ENCODE assay signal across 17 cellular contexts in the genomic region with DNA sequence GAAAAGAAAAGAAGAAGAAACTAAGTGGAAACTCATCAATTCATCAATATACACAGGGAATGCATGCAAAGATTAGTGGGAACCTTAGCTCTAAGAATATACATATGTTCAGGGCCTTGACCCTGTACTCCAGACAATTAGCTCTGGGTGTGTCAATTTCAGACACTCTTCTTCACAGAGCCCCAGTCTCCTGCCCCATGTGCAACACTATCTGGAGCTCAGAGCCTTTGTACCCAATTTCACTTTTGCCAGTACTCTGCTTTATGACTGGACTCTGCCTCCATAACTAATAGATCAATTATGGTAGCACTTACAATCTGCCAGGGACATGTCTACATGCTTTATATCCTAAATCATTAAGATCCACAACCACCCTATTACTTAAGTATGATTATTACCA.
DNase-seq lines count a peak whose midpoint lies in the region; ATAC-seq and FAIRE-seq lines count a peak whose summit lies in the region.
"Had no signal": no experiment of that assay in that cellular context is flagged by ENCODE, and none has a peak within 500 bp of the region (broad histone marks: within the 10 kb centered on the region; RNA-seq: fewer than 3 reads in every experiment).

No MANE protein-coding gene starts in this region.

- peaks cover 9 to 20% of the 10 kb centered on the region in 2 donors for H3K4me1 Mint-ChIP-seq in stimulated activated naive B cell treated with anti-CD40 and anti-IgM and Interleukin-4, amounts not matched to agents 10 μg/mL and 1 μg/mL and 100 μg/mL, for 72 hours
- peaks cover 9% of the 10 kb centered on the region for H3K4me1 Mint-ChIP-seq in activated CD4-positive, alpha-beta memory T cell treated with anti-CD3 and anti-CD28 coated beads for 36 hours (ENCODE audit: low read depth)

- peaks cover 2 to 3% of the 10 kb centered on the region in 2 donors for H3K36me3 Mint-ChIP-seq in stimulated activated naive B cell treated with anti-CD40 and anti-IgM and Interleukin-4, amounts not matched to agents 10 μg/mL and 1 μg/mL and 100 μg/mL, for 72 hours
- peaks cover 1% of the 10 kb centered on the region for H3K36me3 Mint-ChIP-seq in activated CD4-positive, alpha-beta memory T cell treated with anti-CD3 and anti-CD28 coated beads for 36 hours
- H3K36me3 Mint-ChIP-seq: CD4-positive, alpha-beta memory T cell had no signal

- no peaks in the 10 kb centered on the region for H3K27me3 Mint-ChIP-seq in stimulated activated naive B cell treated with anti-CD40 and anti-IgM and Interleukin-4, amounts not matched to agents 10 μg/mL and 1 μg/mL and 100 μg/mL, for 72 hours
- no peaks in the 10 kb centered on the region for H3K27me3 Mint-ChIP-seq in activated CD4-positive, alpha-beta memory T cell treated with anti-CD3 and anti-CD28 coated beads for 36 hours
- H3K27me3 Mint-ChIP-seq: CD4-positive, alpha-beta memory T cell had no signal

- FAIRE-seq in GM19239 (lab: Jason Lieb, UNC) = peak; percentile 53
- FAIRE-seq: H1 had no signal

- peak; percentile 57 for ATAC-seq in left colon
- ATAC-seq in stimulated activated naive B cell treated with anti-CD40 and anti-IgM and Interleukin-4, amounts not matched to agents 10 μg/mL and 1 μg/mL and 100 μg/mL, for 72 hours (replicated peaks) = no peak

- POLR2A ChIA-PET in activated CD4-positive, alpha-beta memory T cell treated with anti-CD3 and anti-CD28 coated beads for 36 hours (lab: Charles Lee) = interaction anchor here (1.6 kb wide), 1 partner anchor 34 kb away, joined by 4 read pairs; no protein-coding TSS in a partner anchor

- no peak overlapping the region for H3K4me3 Mint-ChIP-seq in stimulated activated naive B cell treated with anti-CD40 and anti-IgM and Interleukin-4, amounts not matched to agents 10 μg/mL and 1 μg/mL and 100 μg/mL, for 72 hours
- no peak overlapping the region for H3K4me3 Mint-ChIP-seq in activated CD4-positive, alpha-beta memory T cell treated with anti-CD3 and anti-CD28 coated beads for 36 hours
- H3K4me3 Mint-ChIP-seq: CD4-positive, alpha-beta memory T cell had no signal

- peak overlapping the region; percentile 44 for H3K27ac Mint-ChIP-seq in stimulated activated naive B cell treated with anti-CD40 and anti-IgM and Interleukin-4, amounts not matched to agents 10 μg/mL and 1 μg/mL and 100 μg/mL, for 72 hours
- no peak overlapping the region for H3K27ac Mint-ChIP-seq in activated CD4-positive, alpha-beta memory T cell treated with anti-CD3 and anti-CD28 coated beads for 36 hours
- H3K27ac Mint-ChIP-seq: CD4-positive, alpha-beta memory T cell had no signal

- intact Hi-C loops in left colon (cut with DNase I, micrococcal nuclease) = no loop called here
- intact Hi-C loops in activated CD4-positive, alpha-beta memory T cell treated with anti-CD3 and anti-CD28 coated beads for 36 hours (cut with micrococcal nuclease) = loop anchor here (5.0 kb wide), 1 partner anchor 473 kb away; no protein-coding TSS in a partner anchor

- CTCF ChIA-PET in activated CD4-positive, alpha-beta memory T cell treated with anti-CD3 and anti-CD28 coated beads for 36 hours (lab: Charles Lee) = interaction anchor here (0.7 to 2.8 kb wide), 3 partner anchors 9 to 1182 kb away, joined by 3 to 31 read pairs (median 7); no protein-coding TSS in a partner anchor

- no peak for DNase-seq in GM19239 (ENCODE audit: insufficient read length, low spot score)
- DNase-seq in epithelial cell of prostate (ENCODE audit: low read depth, low spot score) = no peak
- no peak for DNase-seq in left colon
- no peak for DNase-seq in stimulated activated naive B cell treated with anti-CD40 and anti-IgM and Interleukin-4, amounts not matched to agents 10 μg/mL and 1 μg/mL and 100 μg/mL, for 72 hours
- no peak for DNase-seq in activated gamma-delta T cell (lab: John Stamatoyannopoulos, UW)
- no peak for DNase-seq in NCI-H2029 treated with DMSO at 0.1 percent for 48 hours (lab: John Stamatoyannopoulos, UW)
- DNase-seq in activated CD4-positive, alpha-beta memory T cell treated with anti-CD3 and anti-CD28 coated beads for 36 hours = no peak
- DNase-seq: C1 segment of cervical spinal cord; Calu3; CD4-positive, alpha-beta memory T cell; COR-L47; DMS79 treated with DMSO at 0.1 percent for 48 hours; GF-D8; GM23248; H7; HCEC 1CT had no signal

- H3K9me3 Mint-ChIP-seq in stimulated activated naive B cell treated with anti-CD40 and anti-IgM and Interleukin-4, amounts not matched to agents 10 μg/mL and 1 μg/mL and 100 μg/mL, for 72 hours = peaks cover 0 to 2% of the 10 kb centered on the region in 2 donors
- H3K9me3 Mint-ChIP-seq in activated CD4-positive, alpha-beta memory T cell treated with anti-CD3 and anti-CD28 coated beads for 36 hours = peaks cover 2% of the 10 kb centered on the region

- peak overlapping the region; percentile 79 for H3K27ac ChIP-seq in epithelial cell of prostate
- H3K27ac ChIP-seq: GM23248 had no signal
